Comparison of ENCODE assay signal across 11 cellular contexts in the genomic region with DNA sequence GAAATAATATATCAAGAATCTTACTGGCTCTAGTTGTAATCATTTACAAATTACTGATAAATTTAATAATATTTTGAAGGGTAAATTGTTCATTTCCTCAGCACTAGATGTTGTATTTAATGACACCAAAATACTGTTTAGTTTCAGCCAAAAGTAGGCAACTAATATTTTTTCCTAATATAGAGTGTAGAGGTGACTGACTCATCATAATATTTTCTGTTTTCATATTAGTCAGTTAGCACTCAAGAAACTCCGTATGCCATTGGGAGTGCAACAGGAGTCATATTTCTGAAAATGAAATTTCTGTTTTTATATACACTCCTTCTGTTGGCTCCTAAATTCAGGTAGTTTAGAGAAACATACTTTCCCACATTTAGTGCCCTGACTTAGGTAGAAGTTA. TPM values are rescaled to one million over a fixed set of nuclear protein-coding genes. Genes with fewer than 3 reads are reported as not detected.
A peak's percentile ranks its signal among the peaks of the same experiment; 100 is the strongest.
DNase-seq lines count a peak whose midpoint lies in the region; ATAC-seq, FAIRE-seq and TF ChIP-seq lines count a peak whose summit lies in the region.
"Had no signal": no experiment of that assay in that cellular context is flagged by ENCODE, and none has a peak within 500 bp of the region (broad histone marks: within the 10 kb centered on the region; RNA-seq: fewer than 3 reads in every experiment).

No MANE protein-coding gene starts in this region.

- H3K4me3 ChIP-seq in choroid plexus epithelial cell (ENCODE audit: low read depth, low read length) (no peak overlapping the region), lower leg skin (ENCODE audit: low read depth, poor library complexity, severe bottlenecking) (no peak overlapping the region), small intestine (ENCODE audit: low read depth in 1 of 2, low read length in 2 of 2) (no peak overlapping the region)
- H3K4me3 ChIP-seq: BLaER1 treated with 17β-estradiol and CSF1 and Interleukin-3, amounts not matched to agents 10 nM and 100 nM had no signal

- H3K4me1 ChIP-seq in small intestine (ENCODE audit: control insufficient read depth in 2 of 2, insufficient read depth in 1 of 2, low read depth in 1 of 2, low read length in 1 of 2) = no peaks in the 10 kb centered on the region

- no peaks in the 10 kb centered on the region for H3K36me3 ChIP-seq in small intestine (ENCODE audit: control insufficient read depth in 2 of 2, insufficient read depth in 2 of 2, low read length in 2 of 2)
- H3K36me3 ChIP-seq: BLaER1 treated with 17β-estradiol and CSF1 and Interleukin-3, amounts not matched to agents 10 nM and 100 nM had no signal

- TF ChIP-seq POLR2A in lower leg skin (IDR thresholded peaks at IDR 0.05) = no peak

- H3K9me3 ChIP-seq in small intestine (ENCODE audit: control insufficient read depth, low read depth) = no peaks in the 10 kb centered on the region

- DNase-seq in choroid plexus epithelial cell (ENCODE audit: low read depth) = peak; percentile 36
- DNase-seq in NCI-H1930 (lab: John Stamatoyannopoulos, UW) = no peak
- DNase-seq in lower leg skin (ENCODE audit: low spot score in 2 of 2) = no peak
- DNase-seq in stimulated activated CD4-positive, alpha-beta T cell treated with anti-CD3 and anti-CD28 coated beads, Interleukin-4, amount 100 ng/mL, for 4 hours = no peak
- no peak for DNase-seq in small intestine
- DNase-seq: NCI-H1092 treated with DMSO at 0.1 percent for 48 hours, SHP77 treated with DMSO at 0.1 percent for 48 hours had no signal

- FAIRE-seq in small intestine (lab: Jason Lieb, UNC) = no peak

- ATAC-seq in GM18502 (IDR thresholded peaks at IDR 0.05; ENCODE audit: poor library complexity, unreplicated experiment) (peak; percentile 94), GM21576 (IDR thresholded peaks at IDR 0.05; ENCODE audit: unreplicated experiment) (peak; percentile 93), HG03175 (IDR thresholded peaks at IDR 0.05; ENCODE audit: unreplicated experiment) (peak; percentile 91)

- no peak for TF ChIP-seq CTCF in choroid plexus epithelial cell (conservative IDR thresholded peaks at IDR 0.05; ENCODE audit: low read depth, low read length)
- TF ChIP-seq CTCF in lower leg skin (IDR thresholded peaks at IDR 0.05) = no peak

- no peaks in the 10 kb centered on the region for H3K27me3 ChIP-seq in small intestine (ENCODE audit: control insufficient read depth in 2 of 2, insufficient read depth in 2 of 2, low read length in 2 of 2)

- intact Hi-C loops in lower leg skin (cut with DNase I; ENCODE audit: low total_unique reads) = no loop called here

- 37 to 47% methylated on average over 1 of the region's 1 CpG for WGBS in lower leg skin, 2 donors
- WGBS in small intestine, 3 donors = 59 to 79% (median 60%) methylated on average over 1 of the region's 1 CpG

- H3K27ac ChIP-seq in small intestine (ENCODE audit: low read depth in 1 of 2, low read length in 1 of 2) = no peak overlapping the region

RNA-seq across cellular contexts. Expression of a gene that starts 36.6 kb away (rescaled TPM):
- total RNA-seq in lower leg skin = 100 to 1,000 TPM in 3 of 4 donors, 10 to 100 TPM in 1; 98.7 to 135 (median 113) TPM
- under 1 TPM; 0.22 to 0.94 (median 0.27) TPM for polyA plus RNA-seq in small intestine
